Comparison of ENCODE assay signal across 12 cellular contexts in the genomic region with DNA sequence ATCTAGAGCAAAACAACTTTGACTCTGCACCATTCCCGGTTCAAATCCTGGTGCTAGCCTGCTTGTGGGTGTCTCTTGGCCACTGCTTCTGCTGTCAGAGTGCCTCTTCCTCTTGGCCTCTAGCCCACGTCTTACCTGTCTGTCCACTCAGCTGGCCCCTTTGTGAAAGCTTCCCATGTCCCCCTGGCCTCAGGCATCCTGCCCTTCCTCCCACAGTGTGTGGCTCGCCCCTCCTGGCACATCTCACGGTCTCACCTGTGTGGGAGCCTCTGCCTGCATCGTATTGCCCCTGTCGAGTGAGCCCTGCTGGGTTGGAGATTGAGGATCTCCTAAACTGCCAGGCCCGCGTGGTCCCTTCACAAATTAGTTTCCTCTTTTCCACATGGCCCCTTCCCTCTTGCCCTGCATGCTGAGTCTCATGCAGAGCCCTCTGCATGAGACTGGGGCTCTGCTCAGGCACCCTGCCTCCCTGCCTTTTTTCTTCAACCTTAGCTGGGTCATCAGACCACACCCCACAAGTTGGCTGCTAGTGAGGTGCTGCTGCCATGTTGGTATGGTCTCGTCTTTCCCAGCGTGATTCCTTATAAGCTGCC. TPM values are rescaled to one million over a fixed set of nuclear protein-coding genes. Genes with fewer than 3 reads are reported as not detected.
DNase-seq lines count a peak whose midpoint lies in the region; ATAC-seq and TF ChIP-seq lines count a peak whose summit lies in the region.
"Had no signal": no experiment of that assay in that cellular context is flagged by ENCODE, and none has a peak within 500 bp of the region (broad histone marks: within the 10 kb centered on the region; RNA-seq: fewer than 3 reads in every experiment).

No MANE protein-coding gene starts in this region.

- no peak overlapping the region for H3K27ac ChIP-seq in CD4-positive, alpha-beta memory T cell (ENCODE audit: low read depth, low read length)
- H3K27ac ChIP-seq: lower lobe of right lung had no signal

- intact Hi-C loops in CD4-positive, alpha-beta memory T cell (cut with micrococcal nuclease), result no loop called here

- H3K36me3 Mint-ChIP-seq in CD4-positive, alpha-beta memory T cell, result peaks cover 0 to 24% of the 10 kb centered on the region in 2 donors
- H3K36me3 Mint-ChIP-seq in IgD-negative memory B cell, result peaks cover 2% of the 10 kb centered on the region
- no peaks in the 10 kb centered on the region for H3K36me3 Mint-ChIP-seq in activated naive CD8-positive, alpha-beta T cell treated with anti-CD3 and anti-CD28 coated beads, Interleukin-2, amount 10 ng/mL, durations not matched to agents 7 days and 5 days
- H3K36me3 Mint-ChIP-seq in nephron (ENCODE audit: low read depth), result peaks cover 9% of the 10 kb centered on the region

- peaks cover 79% of the 10 kb centered on the region for H3K4me1 ChIP-seq in CD4-positive, alpha-beta memory T cell (ENCODE audit: insufficient read depth, low read length)

- no peak for ATAC-seq in activated naive CD8-positive, alpha-beta T cell treated with anti-CD3 and anti-CD28 coated beads, Interleukin-2, amount 10 ng/mL, durations not matched to agents 7 days and 5 days (ENCODE audit: low read depth)
- ATAC-seq: heart right ventricle, lower lobe of right lung, sciatic nerve had no signal

- POLR2A ChIA-PET in CD4-positive, alpha-beta memory T cell (lab: Charles Lee; ENCODE audit: partially characterized antibody), result interaction anchor here (0.9 to 1.0 kb wide), 2 partner anchors 79 to 80 kb away, joined by 3 to 4 read pairs; no protein-coding TSS in a partner anchor
- POLR2A ChIA-PET in activated naive CD8-positive, alpha-beta T cell treated with anti-CD3 and anti-CD28 coated beads, Interleukin-2, amount 10 ng/mL, durations not matched to agents 7 days and 5 days (lab: Charles Lee), result interaction anchor here (3.6 kb wide), 1 partner anchor 10 kb away, joined by 12 read pairs; no protein-coding TSS in a partner anchor

- peaks cover 50 to 81% (median 68%) of the 10 kb centered on the region in 4 donors for H3K4me1 Mint-ChIP-seq in CD4-positive, alpha-beta memory T cell
- peaks cover 54 to 74% (median 71%) of the 10 kb centered on the region in 3 donors for H3K4me1 Mint-ChIP-seq in IgD-negative memory B cell
- peaks cover 60% of the 10 kb centered on the region for H3K4me1 Mint-ChIP-seq in activated naive CD8-positive, alpha-beta T cell treated with anti-CD3 and anti-CD28 coated beads, Interleukin-2, amount 10 ng/mL, durations not matched to agents 7 days and 5 days
- H3K4me1 Mint-ChIP-seq in nephron, result peaks cover 72% of the 10 kb centered on the region

- DNase-seq in CD4-positive, alpha-beta memory T cell, result no peak
- DNase-seq in activated naive CD8-positive, alpha-beta T cell treated with anti-CD3 and anti-CD28 coated beads, Interleukin-2, amount 10 ng/mL, durations not matched to agents 7 days and 5 days, result no peak
- no peak for DNase-seq in NCI-H2107 treated with DMSO at 0.1 percent for 48 hours (lab: John Stamatoyannopoulos, UW; ENCODE audit: unreplicated experiment)
- DNase-seq in germinal center (ENCODE audit: low spot score), result no peak
- DNase-seq in DMS153 (lab: John Stamatoyannopoulos, UW), result no peak
- DNase-seq: heart right ventricle, lower lobe of right lung, OCI-M1 had no signal

- H3K4me3 ChIP-seq in CD4-positive, alpha-beta memory T cell (ENCODE audit: low read length in 2 of 2), result no peak overlapping the region
- H3K4me3 ChIP-seq: adrenal gland, lower lobe of right lung had no signal

- peak overlapping the region; percentile 17 to 91 (median 60) for H3K4me3 Mint-ChIP-seq in CD4-positive, alpha-beta memory T cell
- H3K4me3 Mint-ChIP-seq in IgD-negative memory B cell (peak overlapping the region; percentile 44 to 96 (median 70)), nephron (peak overlapping the region; percentile 96 to 99 (median 98))
- H3K4me3 Mint-ChIP-seq in activated naive CD8-positive, alpha-beta T cell treated with anti-CD3 and anti-CD28 coated beads, Interleukin-2, amount 10 ng/mL, durations not matched to agents 7 days and 5 days, result peak overlapping the region; percentile 42

- H3K9me3 ChIP-seq in CD4-positive, alpha-beta memory T cell (ENCODE audit: control insufficient read depth in 1 of 2, low read length in 2 of 2), result no peaks in the 10 kb centered on the region
- H3K9me3 ChIP-seq: adrenal gland, heart right ventricle, lower lobe of right lung had no signal

- peaks cover 5% of the 10 kb centered on the region for H3K36me3 ChIP-seq in CD4-positive, alpha-beta memory T cell (ENCODE audit: insufficient read depth, low read length)

- H3K27me3 ChIP-seq in CD4-positive, alpha-beta memory T cell (ENCODE audit: insufficient read depth, low read length), result no peaks in the 10 kb centered on the region
- H3K27me3 ChIP-seq: adrenal gland, heart right ventricle had no signal

- peak overlapping the region in 4 of 7 donors; percentile 7 to 78 (median 60) for H3K27ac Mint-ChIP-seq in CD4-positive, alpha-beta memory T cell
- H3K27ac Mint-ChIP-seq in IgD-negative memory B cell (peak overlapping the region in 2 of 3 donors; percentile 64 to 92), nephron (peak overlapping the region in 2 of 3 experiments; percentile 69 to 92)
- H3K27ac Mint-ChIP-seq in activated naive CD8-positive, alpha-beta T cell treated with anti-CD3 and anti-CD28 coated beads, Interleukin-2, amount 10 ng/mL, durations not matched to agents 7 days and 5 days, result peak overlapping the region; percentile 15

- CTCF ChIA-PET in CD4-positive, alpha-beta memory T cell (lab: Charles Lee; ENCODE audit: partially characterized antibody), result interaction anchor here (1.0 to 3.8 kb wide), 2 partner anchors 16 to 80 kb away, joined by 4 to 22 read pairs; no protein-coding TSS in a partner anchor

- no peaks in the 10 kb centered on the region for H3K27me3 Mint-ChIP-seq in CD4-positive, alpha-beta memory T cell
- H3K27me3 Mint-ChIP-seq in IgD-negative memory B cell (no peaks in the 10 kb centered on the region), nephron (ENCODE audit: low read depth) (no peaks in the 10 kb centered on the region)
- no peaks in the 10 kb centered on the region for H3K27me3 Mint-ChIP-seq in activated naive CD8-positive, alpha-beta T cell treated with anti-CD3 and anti-CD28 coated beads, Interleukin-2, amount 10 ng/mL, durations not matched to agents 7 days and 5 days

- no peak for TF ChIP-seq CTCF in nephron (IDR thresholded peaks at IDR 0.05; ENCODE audit: unreplicated experiment in 3 of 3)

- H3K9me3 Mint-ChIP-seq in CD4-positive, alpha-beta memory T cell, result no peaks in the 10 kb centered on the region
- H3K9me3 Mint-ChIP-seq in IgD-negative memory B cell, result no peaks in the 10 kb centered on the region
- no peaks in the 10 kb centered on the region for H3K9me3 Mint-ChIP-seq in activated naive CD8-positive, alpha-beta T cell treated with anti-CD3 and anti-CD28 coated beads, Interleukin-2, amount 10 ng/mL, durations not matched to agents 7 days and 5 days
- no peaks in the 10 kb centered on the region for H3K9me3 Mint-ChIP-seq in nephron

RNA-seq across cellular contexts. Expression of gene TADA2B, which starts 53.7 kb away (rescaled TPM):
- total RNA-seq in CD4-positive, alpha-beta memory T cell, result 10 to 100 TPM; 46.4 to 49.0 TPM
- polyA plus RNA-seq in CD4-positive, alpha-beta memory T cell, result 1 to 10 TPM; 2.8 to 4.7 TPM
- 4.7 TPM for polyA plus RNA-seq in IgD-negative memory B cell
- total RNA-seq in activated naive CD8-positive, alpha-beta T cell treated with anti-CD3 and anti-CD28 coated beads, Interleukin-2, amount 10 ng/mL, durations not matched to agents 7 days and 5 days, result 10 to 100 TPM; 25.8 to 27.1 TPM

Comparison
In these comparisons a context has a peak if more than half of its experiments do, and no peak if none do; other contexts are left out.
1. H3K27ac Mint-ChIP-seq: peak in every context shown above with its lines; median percentile 80 in nephron; 78 in IgD-negative memory B cell; 60 in CD4-positive, alpha-beta memory T cell; 15 in activated naive CD8-positive, alpha-beta T cell treated with anti-CD3 and anti-CD28 coated beads, Interleukin-2, amount 10 ng/mL, durations not matched to agents 7 days and 5 days.
2. H3K4me3 Mint-ChIP-seq: peak in every context shown above with its lines; median percentile 98 in nephron; 70 in IgD-negative memory B cell; 60 in CD4-positive, alpha-beta memory T cell; 42 in activated naive CD8-positive, alpha-beta T cell treated with anti-CD3 and anti-CD28 coated beads, Interleukin-2, amount 10 ng/mL, durations not matched to agents 7 days and 5 days.